ENCODE assay signal across 1 cellular context in the genomic region with DNA sequence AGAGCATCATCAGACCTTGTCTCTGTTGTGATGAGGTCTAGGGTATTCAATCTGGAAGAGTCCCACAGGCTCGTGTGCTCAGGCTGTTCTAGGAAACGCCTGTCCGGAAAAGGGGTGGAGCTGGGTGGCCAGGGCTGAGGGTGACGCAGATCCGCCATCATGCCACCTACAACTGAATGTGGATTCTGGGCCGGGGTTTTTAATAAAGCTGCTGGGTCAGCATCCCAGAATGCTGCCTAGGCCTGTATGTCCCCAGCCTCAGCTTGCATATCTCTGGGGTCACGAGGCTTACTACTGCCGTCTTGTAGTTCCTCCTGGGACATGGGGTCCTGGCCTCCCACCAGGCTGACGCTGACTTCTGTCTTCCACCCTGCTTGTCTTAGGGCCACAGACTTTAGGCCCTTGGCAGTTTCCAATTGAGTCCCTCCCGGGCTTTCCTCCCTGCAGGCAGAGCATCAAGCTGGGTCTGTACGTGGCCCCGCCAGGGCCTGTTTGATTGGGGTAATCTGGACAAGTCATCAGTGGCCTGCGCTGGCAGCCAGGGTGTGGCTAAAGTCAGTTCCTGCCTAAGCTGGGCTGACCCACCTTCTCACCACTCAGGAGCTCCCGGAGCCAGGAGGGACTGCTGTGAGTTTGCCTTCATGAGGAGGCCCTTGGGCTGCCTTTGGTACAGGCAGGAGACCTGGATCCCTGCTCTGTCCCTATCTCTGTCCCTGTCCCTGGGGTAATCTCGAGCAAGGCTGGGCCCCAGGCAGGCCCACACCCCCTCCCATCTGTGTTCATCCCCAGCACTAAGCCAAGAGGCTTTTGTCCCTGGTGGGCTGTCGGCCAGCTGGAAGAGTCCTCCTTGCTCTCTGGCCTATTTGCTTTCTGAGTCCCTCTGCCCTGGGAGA.
TF ChIP-seq lines count a peak whose summit lies in the region.

No MANE protein-coding gene starts in this region.

TF ChIP-seq in K562, 482 proteins besides CTCF, POLR2A, EP300 and RAD21 (continued from another document):
- TF ChIP-seq, protein P1, sequence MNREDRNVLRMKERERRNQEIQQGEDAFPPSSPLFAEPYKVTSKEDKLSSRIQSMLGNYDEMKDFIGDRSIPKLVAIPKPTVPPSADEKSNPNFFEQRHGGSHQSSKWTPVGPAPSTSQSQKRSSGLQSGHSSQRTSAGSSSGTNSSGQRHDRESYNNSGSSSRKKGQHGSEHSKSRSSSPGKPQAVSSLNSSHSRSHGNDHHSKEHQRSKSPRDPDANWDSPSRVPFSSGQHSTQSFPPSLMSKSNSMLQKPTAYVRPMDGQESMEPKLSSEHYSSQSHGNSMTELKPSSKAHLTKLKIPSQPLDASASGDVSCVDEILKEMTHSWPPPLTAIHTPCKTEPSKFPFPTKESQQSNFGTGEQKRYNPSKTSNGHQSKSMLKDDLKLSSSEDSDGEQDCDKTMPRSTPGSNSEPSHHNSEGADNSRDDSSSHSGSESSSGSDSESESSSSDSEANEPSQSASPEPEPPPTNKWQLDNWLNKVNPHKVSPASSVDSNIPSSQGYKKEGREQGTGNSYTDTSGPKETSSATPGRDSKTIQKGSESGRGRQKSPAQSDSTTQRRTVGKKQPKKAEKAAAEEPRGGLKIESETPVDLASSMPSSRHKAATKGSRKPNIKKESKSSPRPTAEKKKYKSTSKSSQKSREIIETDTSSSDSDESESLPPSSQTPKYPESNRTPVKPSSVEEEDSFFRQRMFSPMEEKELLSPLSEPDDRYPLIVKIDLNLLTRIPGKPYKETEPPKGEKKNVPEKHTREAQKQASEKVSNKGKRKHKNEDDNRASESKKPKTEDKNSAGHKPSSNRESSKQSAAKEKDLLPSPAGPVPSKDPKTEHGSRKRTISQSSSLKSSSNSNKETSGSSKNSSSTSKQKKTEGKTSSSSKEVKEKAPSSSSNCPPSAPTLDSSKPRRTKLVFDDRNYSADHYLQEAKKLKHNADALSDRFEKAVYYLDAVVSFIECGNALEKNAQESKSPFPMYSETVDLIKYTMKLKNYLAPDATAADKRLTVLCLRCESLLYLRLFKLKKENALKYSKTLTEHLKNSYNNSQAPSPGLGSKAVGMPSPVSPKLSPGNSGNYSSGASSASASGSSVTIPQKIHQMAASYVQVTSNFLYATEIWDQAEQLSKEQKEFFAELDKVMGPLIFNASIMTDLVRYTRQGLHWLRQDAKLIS (CRISPR knock-in tag; IDR thresholded peaks at IDR 0.05), result no peak
- no peak for TF ChIP-seq COPS2 (conservative IDR thresholded peaks at IDR 0.05)
- TF ChIP-seq, protein P2, sequence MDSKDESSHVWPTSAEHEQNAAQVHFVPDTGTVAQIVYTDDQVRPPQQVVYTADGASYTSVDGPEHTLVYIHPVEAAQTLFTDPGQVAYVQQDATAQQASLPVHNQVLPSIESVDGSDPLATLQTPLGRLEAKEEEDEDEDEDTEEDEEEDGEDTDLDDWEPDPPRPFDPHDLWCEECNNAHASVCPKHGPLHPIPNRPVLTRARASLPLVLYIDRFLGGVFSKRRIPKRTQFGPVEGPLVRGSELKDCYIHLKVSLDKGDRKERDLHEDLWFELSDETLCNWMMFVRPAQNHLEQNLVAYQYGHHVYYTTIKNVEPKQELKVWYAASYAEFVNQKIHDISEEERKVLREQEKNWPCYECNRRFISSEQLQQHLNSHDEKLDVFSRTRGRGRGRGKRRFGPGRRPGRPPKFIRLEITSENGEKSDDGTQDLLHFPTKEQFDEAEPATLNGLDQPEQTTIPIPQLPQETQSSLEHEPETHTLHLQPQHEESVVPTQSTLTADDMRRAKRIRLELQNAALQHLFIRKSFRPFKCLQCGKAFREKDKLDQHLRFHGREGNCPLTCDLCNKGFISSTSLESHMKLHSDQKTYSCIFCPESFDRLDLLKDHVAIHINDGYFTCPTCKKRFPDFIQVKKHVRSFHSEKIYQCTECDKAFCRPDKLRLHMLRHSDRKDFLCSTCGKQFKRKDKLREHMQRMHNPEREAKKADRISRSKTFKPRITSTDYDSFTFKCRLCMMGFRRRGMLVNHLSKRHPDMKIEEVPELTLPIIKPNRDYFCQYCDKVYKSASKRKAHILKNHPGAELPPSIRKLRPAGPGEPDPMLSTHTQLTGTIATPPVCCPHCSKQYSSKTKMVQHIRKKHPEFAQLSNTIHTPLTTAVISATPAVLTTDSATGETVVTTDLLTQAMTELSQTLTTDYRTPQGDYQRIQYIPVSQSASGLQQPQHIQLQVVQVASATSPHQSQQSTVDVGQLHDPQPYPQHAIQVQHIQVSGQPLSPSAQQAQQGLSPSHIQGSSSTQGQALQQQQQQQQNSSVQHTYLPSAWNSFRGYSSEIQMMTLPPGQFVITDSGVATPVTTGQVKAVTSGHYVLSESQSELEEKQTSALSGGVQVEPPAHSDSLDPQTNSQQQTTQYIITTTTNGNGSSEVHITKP (IDR thresholded peaks at IDR 0.05; ENCODE audit: partially characterized antibody), result peak; percentile 91
- TF ChIP-seq HIVEP1 (CRISPR knock-in tag; IDR thresholded peaks at IDR 0.05), result no peak
- no peak for TF ChIP-seq NCOA4 (IDR thresholded peaks at IDR 0.05; ENCODE audit: partially characterized antibody)
- no peak for TF ChIP-seq ZNF12 (CRISPR knock-in tag; IDR thresholded peaks at IDR 0.05)
- no peak for TF ChIP-seq KHSRP (IDR thresholded peaks at IDR 0.05)
- TF ChIP-seq, protein P3, sequence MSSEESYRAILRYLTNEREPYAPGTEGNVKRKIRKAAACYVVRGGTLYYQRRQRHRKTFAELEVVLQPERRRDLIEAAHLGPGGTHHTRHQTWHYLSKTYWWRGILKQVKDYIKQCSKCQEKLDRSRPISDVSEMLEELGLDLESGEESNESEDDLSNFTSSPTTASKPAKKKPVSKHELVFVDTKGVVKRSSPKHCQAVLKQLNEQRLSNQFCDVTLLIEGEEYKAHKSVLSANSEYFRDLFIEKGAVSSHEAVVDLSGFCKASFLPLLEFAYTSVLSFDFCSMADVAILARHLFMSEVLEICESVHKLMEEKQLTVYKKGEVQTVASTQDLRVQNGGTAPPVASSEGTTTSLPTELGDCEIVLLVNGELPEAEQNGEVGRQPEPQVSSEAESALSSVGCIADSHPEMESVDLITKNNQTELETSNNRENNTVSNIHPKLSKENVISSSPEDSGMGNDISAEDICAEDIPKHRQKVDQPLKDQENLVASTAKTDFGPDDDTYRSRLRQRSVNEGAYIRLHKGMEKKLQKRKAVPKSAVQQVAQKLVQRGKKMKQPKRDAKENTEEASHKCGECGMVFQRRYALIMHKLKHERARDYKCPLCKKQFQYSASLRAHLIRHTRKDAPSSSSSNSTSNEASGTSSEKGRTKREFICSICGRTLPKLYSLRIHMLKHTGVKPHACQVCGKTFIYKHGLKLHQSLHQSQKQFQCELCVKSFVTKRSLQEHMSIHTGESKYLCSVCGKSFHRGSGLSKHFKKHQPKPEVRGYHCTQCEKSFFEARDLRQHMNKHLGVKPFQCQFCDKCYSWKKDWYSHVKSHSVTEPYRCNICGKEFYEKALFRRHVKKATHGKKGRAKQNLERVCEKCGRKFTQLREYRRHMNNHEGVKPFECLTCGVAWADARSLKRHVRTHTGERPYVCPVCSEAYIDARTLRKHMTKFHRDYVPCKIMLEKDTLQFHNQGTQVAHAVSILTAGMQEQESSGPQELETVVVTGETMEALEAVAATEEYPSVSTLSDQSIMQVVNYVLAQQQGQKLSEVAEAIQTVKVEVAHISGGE (CRISPR knock-in tag; IDR thresholded peaks at IDR 0.05), result no peak; a peak in 1 of 6 replicates
- no peak for TF ChIP-seq CCNT2 (IDR thresholded peaks at IDR 0.05; ENCODE audit: borderline replicate concordance, extremely low read depth, insufficient read length, low read depth, low read length)
- no peak for TF ChIP-seq MAFK (IDR thresholded peaks at IDR 0.05; ENCODE audit: low read length)
- peak; percentile 15 for TF ChIP-seq BRD9 (IDR thresholded peaks at IDR 0.05; ENCODE audit: low read depth, partially characterized antibody)
- TF ChIP-seq PCBP2 (IDR thresholded peaks at IDR 0.05; ENCODE audit: low read depth, low read length, poor library complexity, severe bottlenecking), result no peak
- TF ChIP-seq CSDE1 (IDR thresholded peaks at IDR 0.05), result no peak
- TF ChIP-seq GATAD2A (IDR thresholded peaks at IDR 0.05), result 0 out of 2 replicates have a peak, but pooled peaks have one; percentile 29
- TF ChIP-seq RBM22 (IDR thresholded peaks at IDR 0.05; ENCODE audit: low read depth, low read length, poor library complexity, severe bottlenecking), result peak; percentile 8
- no peak for TF ChIP-seq FIP1L1 (IDR thresholded peaks at IDR 0.05; ENCODE audit: low read depth, low read length, poor library complexity, severe bottlenecking)
- TF ChIP-seq ZNF431 (CRISPR knock-in tag; IDR thresholded peaks at IDR 0.05), result no peak
- 0 out of 4 replicates have a peak, but pooled peaks of 1 of the 2 experiments have one; percentile 9 for TF ChIP-seq TRIM24 (IDR thresholded peaks at IDR 0.05)
- no peak for TF ChIP-seq ZNF75A (CRISPR knock-in tag; IDR thresholded peaks at IDR 0.05)
- no peak for TF ChIP-seq MAFF (IDR thresholded peaks at IDR 0.05; ENCODE audit: low read length)
- no peak for TF ChIP-seq ESRRB (CRISPR knock-in tag; IDR thresholded peaks at IDR 0.05; ENCODE audit: borderline replicate concordance)
- TF ChIP-seq, protein P4, sequence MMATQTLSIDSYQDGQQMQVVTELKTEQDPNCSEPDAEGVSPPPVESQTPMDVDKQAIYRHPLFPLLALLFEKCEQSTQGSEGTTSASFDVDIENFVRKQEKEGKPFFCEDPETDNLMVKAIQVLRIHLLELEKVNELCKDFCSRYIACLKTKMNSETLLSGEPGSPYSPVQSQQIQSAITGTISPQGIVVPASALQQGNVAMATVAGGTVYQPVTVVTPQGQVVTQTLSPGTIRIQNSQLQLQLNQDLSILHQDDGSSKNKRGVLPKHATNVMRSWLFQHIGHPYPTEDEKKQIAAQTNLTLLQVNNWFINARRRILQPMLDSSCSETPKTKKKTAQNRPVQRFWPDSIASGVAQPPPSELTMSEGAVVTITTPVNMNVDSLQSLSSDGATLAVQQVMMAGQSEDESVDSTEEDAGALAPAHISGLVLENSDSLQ (IDR thresholded peaks at IDR 0.05), result peak; percentile 70
- no peak for TF ChIP-seq EHMT2 (IDR thresholded peaks at IDR 0.05)
- no peak for TF ChIP-seq IFI16 (CRISPR knock-in tag; IDR thresholded peaks at IDR 0.05)
- TF ChIP-seq, protein P5, sequence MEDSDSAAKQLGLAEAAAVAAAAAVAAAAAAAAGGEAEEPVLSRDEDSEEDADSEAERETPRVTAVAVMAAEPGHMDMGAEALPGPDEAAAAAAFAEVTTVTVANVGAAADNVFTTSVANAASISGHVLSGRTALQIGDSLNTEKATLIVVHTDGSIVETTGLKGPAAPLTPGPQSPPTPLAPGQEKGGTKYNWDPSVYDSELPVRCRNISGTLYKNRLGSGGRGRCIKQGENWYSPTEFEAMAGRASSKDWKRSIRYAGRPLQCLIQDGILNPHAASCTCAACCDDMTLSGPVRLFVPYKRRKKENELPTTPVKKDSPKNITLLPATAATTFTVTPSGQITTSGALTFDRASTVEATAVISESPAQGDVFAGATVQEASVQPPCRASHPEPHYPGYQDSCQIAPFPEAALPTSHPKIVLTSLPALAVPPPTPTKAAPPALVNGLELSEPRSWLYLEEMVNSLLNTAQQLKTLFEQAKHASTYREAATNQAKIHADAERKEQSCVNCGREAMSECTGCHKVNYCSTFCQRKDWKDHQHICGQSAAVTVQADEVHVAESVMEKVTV (CRISPR knock-in tag; IDR thresholded peaks at IDR 0.05), result no peak
- no peak for TF ChIP-seq CHD1 (IDR thresholded peaks at IDR 0.05; ENCODE audit: low read length)
- no peak for TF ChIP-seq MCM7 (IDR thresholded peaks at IDR 0.05)
- no peak for TF ChIP-seq HNRNPL (IDR thresholded peaks at IDR 0.05; ENCODE audit: low read depth, low read length)
- peak; percentile 82; the same call in 1 of the 2 replicates for TF ChIP-seq SMAD4 (CRISPR knock-in tag; conservative IDR thresholded peaks at IDR 0.05)
- no peak for TF ChIP-seq SRSF1 (IDR thresholded peaks at IDR 0.05; ENCODE audit: low read depth, low read length)
- no peak for TF ChIP-seq JUNB (CRISPR knock-in tag; conservative IDR thresholded peaks at IDR 0.05)
- TF ChIP-seq ZNF785 (CRISPR knock-in tag; IDR thresholded peaks at IDR 0.05), result no peak
- no peak for TF ChIP-seq E2F3 (CRISPR knock-in tag; IDR thresholded peaks at IDR 0.05)
- TF ChIP-seq CBFB (CRISPR knock-in tag; IDR thresholded peaks at IDR 0.05), result no peak
- peak; percentile 64 for TF ChIP-seq RUNX1 (IDR thresholded peaks at IDR 0.05; ENCODE audit: low read depth)
- TF ChIP-seq BHLHE40 (IDR thresholded peaks at IDR 0.05; ENCODE audit: low read length), result no peak; the same call in 1 of the 2 replicates
